Comparison of ENCODE assay signal across 1 cellular context in genomic region chr22:45934659-45935341, GRCh38.
TF ChIP-seq lines count a peak whose summit lies in the region.

No MANE protein-coding gene starts in this region.

TF ChIP-seq in WTC11, 78 proteins besides CTCF, POLR2A, EP300 and RAD21 (continued from another document):
- TF ChIP-seq MLX (CRISPR knock-in tag; IDR thresholded peaks at IDR 0.05) (no peak), CBFB (CRISPR knock-in tag; IDR thresholded peaks at IDR 0.05; ENCODE audit: low read depth) (no peak), ZSCAN18 (CRISPR knock-in tag; IDR thresholded peaks at IDR 0.05) (no peak)
